22 cellular contexts compared by ENCODE assay signal in the genomic region with DNA sequence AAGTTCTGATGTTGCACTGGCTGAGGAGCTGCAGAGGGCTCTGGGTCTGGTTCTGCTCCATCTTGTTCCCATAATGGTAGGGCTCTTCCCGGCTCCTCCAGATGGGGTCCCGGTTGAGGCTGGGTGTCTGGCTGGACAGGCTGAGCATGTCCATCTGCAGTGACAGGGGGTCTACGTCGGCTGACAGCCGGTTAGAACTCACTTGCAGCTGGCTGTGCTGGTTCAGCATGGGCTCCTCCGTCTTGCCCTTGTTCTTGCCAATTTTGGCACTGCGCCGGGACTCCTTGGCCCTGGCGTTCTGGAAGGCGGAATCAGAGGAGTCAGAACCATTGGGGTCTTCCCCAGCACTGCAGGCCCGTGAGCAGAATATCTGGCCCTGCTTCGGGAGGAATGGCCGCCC.
A peak's percentile ranks its signal among the peaks of the same experiment; 100 is the strongest.
DNase-seq lines count a peak whose midpoint lies in the region; ATAC-seq and TF ChIP-seq lines count a peak whose summit lies in the region.
"Had no signal": no experiment of that assay in that cellular context is flagged by ENCODE, and none has a peak within 500 bp of the region (broad histone marks: within the 10 kb centered on the region; RNA-seq: fewer than 3 reads in every experiment).

No MANE protein-coding gene starts in this region.

- TF ChIP-seq POLR2A in heart left ventricle (IDR thresholded peaks at IDR 0.05) (no peak), esophagus muscularis mucosa (IDR thresholded peaks at IDR 0.05; ENCODE audit: low read depth) (no peak)

- H2AFZ ChIP-seq in SK-N-SH (ENCODE audit: low read depth) = no peak overlapping the region
- H2AFZ ChIP-seq: GM23338 had no signal

- WGBS in heart left ventricle, 4 donors = 96 to 98% (median 97%) methylated on average over 11 to 13 of the region's 13 CpGs
- WGBS in esophagus muscularis mucosa = 96% methylated on average over 5 of the region's 13 CpGs
- 97% methylated on average over 9 of the region's 13 CpGs for WGBS in SK-N-SH (ENCODE audit: low lambda C conversion rate)

- H3K9me2 ChIP-seq in SK-N-SH = no peaks in the 10 kb centered on the region

- POLR2A ChIA-PET in SK-N-SH (lab: Yijun Ruan, JAX) = no interaction called here

- no peaks in the 10 kb centered on the region for H3K79me2 ChIP-seq in SK-N-SH (ENCODE audit: insufficient read depth)

- H3K9me3 ChIP-seq in heart left ventricle (peaks cover 0 to 3% (median 0%) of the 10 kb centered on the region in 12 donors), esophagus muscularis mucosa (no peaks in the 10 kb centered on the region), stomach smooth muscle (ENCODE audit: control insufficient read depth in 2 of 2, low read length in 2 of 2) (no peaks in the 10 kb centered on the region), SK-N-SH (no peaks in the 10 kb centered on the region)
- H3K9me3 ChIP-seq: A549, BE2C, HAP-1 had no signal

- intact Hi-C loops in Right ventricle myocardium inferior (cut with DNase I) (loop anchor here (5.0 kb wide), 1 partner anchor 75 kb away; no protein-coding TSS in a partner anchor), heart left ventricle (cut with DNase I) (no loop called here), esophagus muscularis mucosa (cut with DNase I) (no loop called here)

- ATAC-seq in Right ventricle myocardium inferior = no peak
- no peak for ATAC-seq in heart left ventricle
- no peak for ATAC-seq in activated CD4-positive, CD25-positive, alpha-beta regulatory T cell treated with anti-CD3 and anti-CD28 coated beads, Interleukin-2, amount 50 U/mL, for 24 hours
- ATAC-seq: A549, GM12878, GM23338 had no signal

- DNase-seq in Right ventricle myocardium inferior (ENCODE audit: missing footprints) = peak; percentile 68
- DNase-seq in heart left ventricle = no peak
- DNase-seq in esophagus muscularis mucosa (ENCODE audit: extremely low spot score) = no peak
- no peak for DNase-seq in SK-N-SH
- DNase-seq: 8988T; ACHN; AML-193; BE2C; CD4-positive, alpha-beta T cell; CD8-positive, alpha-beta memory T cell; DMS 273 treated with DMSO at 0.1 percent for 48 hours; DMS79; EL; GDM1; HFFc6 had no signal

- H3K27me3 ChIP-seq in heart left ventricle (no peaks in the 10 kb centered on the region), esophagus muscularis mucosa (no peaks in the 10 kb centered on the region), stomach smooth muscle (ENCODE audit: control insufficient read depth in 1 of 2, insufficient read depth in 2 of 2, low read length in 2 of 2) (no peaks in the 10 kb centered on the region), SK-N-SH (ENCODE audit: insufficient read depth) (no peaks in the 10 kb centered on the region)
- H3K27me3 ChIP-seq: BE2C; BLaER1 treated with 17β-estradiol and CSF1 and Interleukin-3, amounts not matched to agents 10 nM and 100 nM had no signal

- H3K4me1 ChIP-seq in heart left ventricle (peaks cover 13 to 48% (median 27%) of the 10 kb centered on the region in 12 donors), esophagus muscularis mucosa (peaks cover 34 to 95% (median 74%) of the 10 kb centered on the region in 4 donors), stomach smooth muscle (ENCODE audit: control insufficient read depth, insufficient read depth, low read length) (peaks cover 59% of the 10 kb centered on the region), SK-N-SH (ENCODE audit: control insufficient read depth in 1 of 2, insufficient read depth in 2 of 2, low read depth in 1 of 2, low read length in 1 of 2) (peaks cover 10 to 29% of the 10 kb centered on the region in 2 experiments; a peak in 3 of 4 replicates)
- H3K4me1 ChIP-seq: HAP-1 had no signal

- H3K4me2 ChIP-seq in SK-N-SH = no peak overlapping the region
- H3K4me2 ChIP-seq: A549; BLaER1 treated with 17β-estradiol and CSF1 and Interleukin-3, amounts not matched to agents 10 nM and 100 nM; GM23338 had no signal

- peaks cover 0 to 51% (median 14%) of the 10 kb centered on the region in 9 donors for H3K36me3 ChIP-seq in heart left ventricle
- H3K36me3 ChIP-seq in esophagus muscularis mucosa = peaks cover 13 to 54% (median 27%) of the 10 kb centered on the region in 4 donors
- H3K36me3 ChIP-seq in stomach smooth muscle (ENCODE audit: control insufficient read depth in 2 of 2, insufficient read depth in 2 of 2, low read length in 2 of 2) = peaks cover 16 to 34% of the 10 kb centered on the region in 2 donors
- H3K36me3 ChIP-seq in SK-N-SH (replicated peaks in 1 of 2; ENCODE audit: control insufficient read depth in 1 of 2, insufficient read depth in 2 of 2, low read length in 1 of 2) = no peaks in the 10 kb centered on the region
- H3K36me3 ChIP-seq: BE2C, HAP-1 had no signal

- TF ChIP-seq CTCF in heart left ventricle (IDR thresholded peaks at IDR 0.05) (no peak), esophagus muscularis mucosa (IDR thresholded peaks at IDR 0.05) (no peak), SK-N-SH (IDR thresholded peaks at IDR 0.05) (no peak)

- H3K4me3 ChIP-seq in heart left ventricle (no peak overlapping the region), esophagus muscularis mucosa (no peak overlapping the region), stomach smooth muscle (ENCODE audit: low read length in 2 of 2) (no peak overlapping the region), SK-N-SH (ENCODE audit: low read depth in 2 of 2, low read length in 1 of 2) (no peak overlapping the region)
- H3K4me3 ChIP-seq: A549; BLaER1 treated with 17β-estradiol and CSF1 and Interleukin-3, amounts not matched to agents 10 nM and 100 nM; GM12878; GM23338; HAP-1 had no signal

- no peaks in the 10 kb centered on the region for H3F3A ChIP-seq in SK-N-SH (replicated peaks; ENCODE audit: insufficient read depth)

- no peak for TF ChIP-seq RAD21 in SK-N-SH (IDR thresholded peaks at IDR 0.05; ENCODE audit: low read length)

- no peak overlapping the region for H3K9ac ChIP-seq in stomach smooth muscle (ENCODE audit: low read length in 2 of 2)
- no peak overlapping the region for H3K9ac ChIP-seq in SK-N-SH
- H3K9ac ChIP-seq: BLaER1 treated with 17β-estradiol and CSF1 and Interleukin-3, amounts not matched to agents 10 nM and 100 nM had no signal

- CTCF ChIA-PET in SK-N-SH (lab: Yijun Ruan, JAX) = interaction anchor here (0.6 kb wide), 1 partner anchor 21 kb away, joined by 3 read pairs; no protein-coding TSS in a partner anchor

- H3K27ac ChIP-seq in heart left ventricle = no peak overlapping the region
- peak overlapping the region in 3 of 4 donors; percentile 20 to 85 (median 85) for H3K27ac ChIP-seq in esophagus muscularis mucosa (replicated peaks in 1 of 4)
- H3K27ac ChIP-seq in stomach smooth muscle (ENCODE audit: low read length) = peak overlapping the region; percentile 96
- no peak overlapping the region for H3K27ac ChIP-seq in SK-N-SH (ENCODE audit: low read depth in 2 of 2, low read length in 1 of 2)
- H3K27ac ChIP-seq: BLaER1 treated with 17β-estradiol and CSF1 and Interleukin-3, amounts not matched to agents 10 nM and 100 nM had no signal

- TF ChIP-seq EP300 in esophagus muscularis mucosa (IDR thresholded peaks at IDR 0.05) (no peak), SK-N-SH (IDR thresholded peaks at IDR 0.05; ENCODE audit: borderline replicate concordance in 1 of 2, low read depth in 1 of 2, low read length in 1 of 2) (no peak)

- no peaks in the 10 kb centered on the region for H4K20me1 ChIP-seq in SK-N-SH (ENCODE audit: insufficient read depth)
- H4K20me1 ChIP-seq: BLaER1 treated with 17β-estradiol and CSF1 and Interleukin-3, amounts not matched to agents 10 nM and 100 nM had no signal

TF ChIP-seq in SK-N-SH, 30 proteins besides CTCF, POLR2A, EP300 and RAD21:
- TF ChIP-seq MEF2A (IDR thresholded peaks at IDR 0.05; ENCODE audit: borderline replicate concordance, low read depth) (no peak), YY1 (IDR thresholded peaks at IDR 0.05; ENCODE audit: low read depth) (no peak), NFIC (IDR thresholded peaks at IDR 0.05; ENCODE audit: borderline replicate concordance) (no peak), TAF1 (IDR thresholded peaks at IDR 0.05; ENCODE audit: borderline replicate concordance, low read depth, low read length) (no peak), ELF1 (IDR thresholded peaks at IDR 0.05) (no peak), FOXJ3 (CRISPR knock-in tag; IDR thresholded peaks at IDR 0.05) (no peak), GABPA (IDR thresholded peaks at IDR 0.05; ENCODE audit: low read depth) (no peak), FOSL2 (IDR thresholded peaks at IDR 0.05; ENCODE audit: borderline replicate concordance, low read depth) (no peak), NRF1 (IDR thresholded peaks at IDR 0.05; ENCODE audit: low read depth, low read length) (no peak), SIN3A (IDR thresholded peaks at IDR 0.05; ENCODE audit: borderline replicate concordance, low read depth, low read length) (no peak)
- TF ChIP-seq, protein P1, sequence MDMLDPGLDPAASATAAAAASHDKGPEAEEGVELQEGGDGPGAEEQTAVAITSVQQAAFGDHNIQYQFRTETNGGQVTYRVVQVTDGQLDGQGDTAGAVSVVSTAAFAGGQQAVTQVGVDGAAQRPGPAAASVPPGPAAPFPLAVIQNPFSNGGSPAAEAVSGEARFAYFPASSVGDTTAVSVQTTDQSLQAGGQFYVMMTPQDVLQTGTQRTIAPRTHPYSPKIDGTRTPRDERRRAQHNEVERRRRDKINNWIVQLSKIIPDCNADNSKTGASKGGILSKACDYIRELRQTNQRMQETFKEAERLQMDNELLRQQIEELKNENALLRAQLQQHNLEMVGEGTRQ (IDR thresholded peaks at IDR 0.05; ENCODE audit: borderline replicate concordance, low read depth, low read length) = no peak
- TF ChIP-seq, protein P2, sequence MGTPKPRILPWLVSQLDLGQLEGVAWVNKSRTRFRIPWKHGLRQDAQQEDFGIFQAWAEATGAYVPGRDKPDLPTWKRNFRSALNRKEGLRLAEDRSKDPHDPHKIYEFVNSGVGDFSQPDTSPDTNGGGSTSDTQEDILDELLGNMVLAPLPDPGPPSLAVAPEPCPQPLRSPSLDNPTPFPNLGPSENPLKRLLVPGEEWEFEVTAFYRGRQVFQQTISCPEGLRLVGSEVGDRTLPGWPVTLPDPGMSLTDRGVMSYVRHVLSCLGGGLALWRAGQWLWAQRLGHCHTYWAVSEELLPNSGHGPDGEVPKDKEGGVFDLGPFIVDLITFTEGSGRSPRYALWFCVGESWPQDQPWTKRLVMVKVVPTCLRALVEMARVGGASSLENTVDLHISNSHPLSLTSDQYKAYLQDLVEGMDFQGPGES (IDR thresholded peaks at IDR 0.05; ENCODE audit: low read depth, low read length) = no peak

Comparison
In these comparisons a context has a peak if more than half of its experiments do, and no peak if none do; other contexts are left out.
1. H3K27ac ChIP-seq: peak in esophagus muscularis mucosa (3 of 4) and stomach smooth muscle (single experiment); none in heart left ventricle (0 of 12) and SK-N-SH (0 of 2).